Comparison of ENCODE assay signal across 8 cellular contexts in the genomic region with DNA sequence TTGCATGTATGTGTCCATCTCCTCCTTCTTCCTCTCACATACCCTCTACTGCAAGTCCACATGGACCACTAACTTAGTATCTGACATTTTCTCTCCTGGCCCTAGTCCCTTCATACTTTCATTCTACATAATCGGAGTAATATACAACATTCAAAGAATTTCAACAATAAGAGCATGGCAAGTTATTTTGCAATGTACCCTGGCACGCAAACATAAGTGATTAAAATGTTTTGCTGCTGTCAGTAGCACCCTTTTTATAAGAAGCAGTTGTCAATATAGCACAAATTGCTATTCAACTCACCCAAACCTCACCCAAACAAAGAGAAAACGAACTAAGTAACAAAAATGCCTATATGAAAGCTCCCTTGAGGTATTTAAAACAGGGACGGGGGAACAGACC. TPM values are rescaled to one million over a fixed set of nuclear protein-coding genes. Genes with fewer than 3 reads are reported as not detected.
DNase-seq lines count a peak whose midpoint lies in the region; ATAC-seq, FAIRE-seq and TF ChIP-seq lines count a peak whose summit lies in the region.

No MANE protein-coding gene starts in this region.

- CTCF ChIA-PET in HCT116 (lab: Charles Lee) = no interaction called here
- CTCF ChIA-PET in activated CD4-positive, alpha-beta memory T cell treated with anti-CD3 and anti-CD28 coated beads, Interleukin-2, amount 10 ng/mL, durations not matched to agents 7 days and 5 days (lab: Charles Lee) = interaction anchor here (0.9 to 1.2 kb wide), 2 partner anchors 14 to 194 kb away, joined by 3 read pairs; no protein-coding TSS in a partner anchor

- H3K4me2 ChIP-seq in HCT116 (ENCODE audit: low read length) = peak overlapping the region; percentile 96

- no peak for FAIRE-seq in RCC 7860 (lab: Jason Lieb, UNC)

- H3K4me3 Mint-ChIP-seq in activated CD4-positive, alpha-beta memory T cell treated with anti-CD3 and anti-CD28 coated beads, Interleukin-2, amount 10 ng/mL, durations not matched to agents 7 days and 5 days = peak overlapping the region; percentile 92

- no peak for TF ChIP-seq RAD21 in HCT116 (IDR thresholded peaks at IDR 0.05; ENCODE audit: low read depth)

- H3K36me3 ChIP-seq in HCT116 (ENCODE audit: control insufficient read depth in 1 of 2, insufficient read depth in 2 of 2, low read length in 2 of 2) (no peaks in the 10 kb centered on the region), iPS DF 6.9 (ENCODE audit: control insufficient read depth, insufficient read depth, low read length) (no peaks in the 10 kb centered on the region)

- H2AFZ ChIP-seq in HCT116 (ENCODE audit: low read depth, low read length, poor library complexity, severe bottlenecking) = no peak overlapping the region

- POLR2A ChIA-PET in HCT116 (lab: Charles Lee) = no interaction called here
- POLR2A ChIA-PET in activated CD4-positive, alpha-beta memory T cell treated with anti-CD3 and anti-CD28 coated beads, Interleukin-2, amount 10 ng/mL, durations not matched to agents 7 days and 5 days (lab: Charles Lee) = interaction anchor here (1.4 to 1.5 kb wide), 2 partner anchors 10 to 126 kb away, joined by 3 read pairs; no protein-coding TSS in a partner anchor

- no peak for TF ChIP-seq CTCF in HCT116 (IDR thresholded peaks at IDR 0.05 in 2 of 3, conservative IDR thresholded peaks at IDR 0.05 in 1 of 3; ENCODE audit: borderline replicate concordance in 1 of 3, insufficient read depth in 1 of 3, low read depth in 2 of 3, low read length in 2 of 3)

- ATAC-seq in HCT116 (no peak), GM19035 (IDR thresholded peaks at IDR 0.05; ENCODE audit: unreplicated experiment) (no peak)

- H3K27ac Mint-ChIP-seq in activated CD4-positive, alpha-beta memory T cell treated with anti-CD3 and anti-CD28 coated beads, Interleukin-2, amount 10 ng/mL, durations not matched to agents 7 days and 5 days = peak overlapping the region; percentile 90

- H3K4me1 ChIP-seq in HCT116 (ENCODE audit: control insufficient read depth in 1 of 2, insufficient read depth in 2 of 2, low read length in 2 of 2) = peaks cover 8 to 17% of the 10 kb centered on the region in 2 experiments; a peak in 3 of 4 replicates
- H3K4me1 ChIP-seq in iPS DF 6.9 (ENCODE audit: control insufficient read depth, insufficient read depth, low read length) = no peaks in the 10 kb centered on the region; the same call in 1 of the 2 replicates

- no peaks in the 10 kb centered on the region for H4K20me1 ChIP-seq in HCT116 (ENCODE audit: insufficient read depth)

- no peaks in the 10 kb centered on the region for H3K9me2 ChIP-seq in HCT116 (ENCODE audit: insufficient read depth)

- no CpG with 5 or more reads among the region's 4 CpGs for WGBS in iPS DF 6.9 (ENCODE audit: insufficient coverage, insufficient read length)

- peak overlapping the region; percentile 81 for H3K9ac ChIP-seq in HCT116 (ENCODE audit: low read length)

- intact Hi-C loops in HCT116 (cut with micrococcal nuclease) = no loop called here
- intact Hi-C loops in head of caudate nucleus (cut with DNase I) = no loop called here

- no peaks in the 10 kb centered on the region for H3K9me3 Mint-ChIP-seq in activated CD4-positive, alpha-beta memory T cell treated with anti-CD3 and anti-CD28 coated beads, Interleukin-2, amount 10 ng/mL, durations not matched to agents 7 days and 5 days

- H3K27me3 ChIP-seq in HCT116 (ENCODE audit: insufficient read depth, low read length) (no peaks in the 10 kb centered on the region), iPS DF 6.9 (ENCODE audit: control insufficient read depth, insufficient read depth, low read length) (no peaks in the 10 kb centered on the region)

- H3K4me3 ChIP-seq in HCT116 (replicated peaks in 1 of 2; ENCODE audit: low read depth in 1 of 2, low read length in 2 of 2) (peak overlapping the region; percentile 57 to 75), iPS DF 6.9 (ENCODE audit: low read length) (peak overlapping the region; percentile 63; the same call in 1 of the 2 replicates), skin epidermis (peak overlapping the region; percentile 65 to 83 (median 81))

- no peaks in the 10 kb centered on the region for H3K27me3 Mint-ChIP-seq in activated CD4-positive, alpha-beta memory T cell treated with anti-CD3 and anti-CD28 coated beads, Interleukin-2, amount 10 ng/mL, durations not matched to agents 7 days and 5 days

- H3K36me3 Mint-ChIP-seq in activated CD4-positive, alpha-beta memory T cell treated with anti-CD3 and anti-CD28 coated beads, Interleukin-2, amount 10 ng/mL, durations not matched to agents 7 days and 5 days (ENCODE audit: low read depth) = peaks cover 18% of the 10 kb centered on the region

- no peaks in the 10 kb centered on the region for H3K9me3 ChIP-seq in HCT116 (ENCODE audit: control insufficient read depth in 1 of 2, insufficient read depth in 1 of 2, low read depth in 1 of 2, low read length in 2 of 2)
- H3K9me3 ChIP-seq in iPS DF 6.9 (ENCODE audit: control insufficient read depth, insufficient read depth, low read length) = no peaks in the 10 kb centered on the region

- H3K79me2 ChIP-seq in HCT116 (ENCODE audit: insufficient read depth, low read length) = peaks cover 59% of the 10 kb centered on the region

- RAD21 ChIA-PET in HCT116 (lab: Charles Lee; ENCODE audit: low non-redundant PET in 1 of 2, low total read pairs in 2 of 2, uncharacterized antibody in 2 of 2, unreplicated experiment in 2 of 2) = no interaction called here

- DNase-seq in HCT116 (ENCODE audit: low read depth, low spot score) = no peak
- DNase-seq in activated CD4-positive, alpha-beta memory T cell treated with anti-CD3 and anti-CD28 coated beads, Interleukin-2, amount 10 ng/mL, durations not matched to agents 7 days and 5 days = no peak
- no peak for DNase-seq in iPS DF 6.9 (ENCODE audit: low read depth, low spot score)
- DNase-seq in head of caudate nucleus = no peak
- no peak for DNase-seq in NCI-H524 treated with DMSO at 0.1 percent for 48 hours (lab: John Stamatoyannopoulos, UW)
- DNase-seq in RCC 7860 (ENCODE audit: low spot score) = no peak

- no TSS peak for BruUV-seq in HCT116 (replicated peaks; lab: Mats Ljungman, UMichigan)

- H3K27ac ChIP-seq in HCT116 (ENCODE audit: low read depth, low read length) = peak overlapping the region; percentile 92; the same call in 1 of the 2 replicates
- no peak overlapping the region for H3K27ac ChIP-seq in iPS DF 6.9 (ENCODE audit: low read length)
- H3K27ac ChIP-seq in skin epidermis = peak overlapping the region in 17 of 21 experiments; percentile 52 to 99 (median 97)

- peaks cover 41% of the 10 kb centered on the region for H3K4me1 Mint-ChIP-seq in activated CD4-positive, alpha-beta memory T cell treated with anti-CD3 and anti-CD28 coated beads, Interleukin-2, amount 10 ng/mL, durations not matched to agents 7 days and 5 days

- no peak for TF ChIP-seq POLR2A in HCT116 (IDR thresholded peaks at IDR 0.05; ENCODE audit: borderline replicate concordance, extremely low read depth, insufficient read depth, insufficient read length)

TF ChIP-seq in HCT116, 20 proteins besides CTCF, POLR2A, EP300 and RAD21 (continues in another document):
- TF ChIP-seq EZH2 (IDR thresholded peaks at IDR 0.05) = no peak
- no peak for TF ChIP-seq FOSL1 (IDR thresholded peaks at IDR 0.05; ENCODE audit: low read depth)
- TF ChIP-seq ELF1 (IDR thresholded peaks at IDR 0.05; ENCODE audit: borderline replicate concordance, low read depth) = no peak
- TF ChIP-seq ZNF274 (IDR thresholded peaks at IDR 0.05; ENCODE audit: low read depth, low read length) = no peak
- TF ChIP-seq POLR2AphosphoS5 (IDR thresholded peaks at IDR 0.05; ENCODE audit: low read depth, low read length) = no peak
- no peak for TF ChIP-seq SRF (IDR thresholded peaks at IDR 0.05; ENCODE audit: low read depth)
- TF ChIP-seq SP1 (IDR thresholded peaks at IDR 0.05; ENCODE audit: low read depth) = no peak
- TF ChIP-seq EGR1 (IDR thresholded peaks at IDR 0.05; ENCODE audit: low read depth) = no peak
- TF ChIP-seq, protein P1, sequence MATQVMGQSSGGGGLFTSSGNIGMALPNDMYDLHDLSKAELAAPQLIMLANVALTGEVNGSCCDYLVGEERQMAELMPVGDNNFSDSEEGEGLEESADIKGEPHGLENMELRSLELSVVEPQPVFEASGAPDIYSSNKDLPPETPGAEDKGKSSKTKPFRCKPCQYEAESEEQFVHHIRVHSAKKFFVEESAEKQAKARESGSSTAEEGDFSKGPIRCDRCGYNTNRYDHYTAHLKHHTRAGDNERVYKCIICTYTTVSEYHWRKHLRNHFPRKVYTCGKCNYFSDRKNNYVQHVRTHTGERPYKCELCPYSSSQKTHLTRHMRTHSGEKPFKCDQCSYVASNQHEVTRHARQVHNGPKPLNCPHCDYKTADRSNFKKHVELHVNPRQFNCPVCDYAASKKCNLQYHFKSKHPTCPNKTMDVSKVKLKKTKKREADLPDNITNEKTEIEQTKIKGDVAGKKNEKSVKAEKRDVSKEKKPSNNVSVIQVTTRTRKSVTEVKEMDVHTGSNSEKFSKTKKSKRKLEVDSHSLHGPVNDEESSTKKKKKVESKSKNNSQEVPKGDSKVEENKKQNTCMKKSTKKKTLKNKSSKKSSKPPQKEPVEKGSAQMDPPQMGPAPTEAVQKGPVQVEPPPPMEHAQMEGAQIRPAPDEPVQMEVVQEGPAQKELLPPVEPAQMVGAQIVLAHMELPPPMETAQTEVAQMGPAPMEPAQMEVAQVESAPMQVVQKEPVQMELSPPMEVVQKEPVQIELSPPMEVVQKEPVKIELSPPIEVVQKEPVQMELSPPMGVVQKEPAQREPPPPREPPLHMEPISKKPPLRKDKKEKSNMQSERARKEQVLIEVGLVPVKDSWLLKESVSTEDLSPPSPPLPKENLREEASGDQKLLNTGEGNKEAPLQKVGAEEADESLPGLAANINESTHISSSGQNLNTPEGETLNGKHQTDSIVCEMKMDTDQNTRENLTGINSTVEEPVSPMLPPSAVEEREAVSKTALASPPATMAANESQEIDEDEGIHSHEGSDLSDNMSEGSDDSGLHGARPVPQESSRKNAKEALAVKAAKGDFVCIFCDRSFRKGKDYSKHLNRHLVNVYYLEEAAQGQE (IDR thresholded peaks at IDR 0.05; ENCODE audit: low read depth) = no peak
- no peak for TF ChIP-seq TCF7L2 (IDR thresholded peaks at IDR 0.05; ENCODE audit: borderline replicate concordance, extremely low read depth, insufficient read depth, insufficient read length)
- TF ChIP-seq, protein P2, sequence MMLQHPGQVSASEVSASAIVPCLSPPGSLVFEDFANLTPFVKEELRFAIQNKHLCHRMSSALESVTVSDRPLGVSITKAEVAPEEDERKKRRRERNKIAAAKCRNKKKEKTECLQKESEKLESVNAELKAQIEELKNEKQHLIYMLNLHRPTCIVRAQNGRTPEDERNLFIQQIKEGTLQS (IDR thresholded peaks at IDR 0.05) = no peak
- no peak for TF ChIP-seq YY1 (IDR thresholded peaks at IDR 0.05; ENCODE audit: extremely low read depth, insufficient replicate concordance, low read depth, low read length)
- no peak for TF ChIP-seq JUND (IDR thresholded peaks at IDR 0.05)

RNA-seq across cellular contexts. Expression of a gene that starts 1.8 kb away (rescaled TPM):
- total RNA-seq in HCT116 (2021; ENCODE audit: unreplicated experiment) = 101 TPM
- polyA plus RNA-seq in HCT116 (2012) = 22.6 and 32.1 TPM in 2 replicates
- 100 to 1,000 TPM; 114 TPM for total RNA-seq in activated CD4-positive, alpha-beta memory T cell treated with anti-CD3 and anti-CD28 coated beads, Interleukin-2, amount 10 ng/mL, durations not matched to agents 7 days and 5 days
